In the genomic region with DNA sequence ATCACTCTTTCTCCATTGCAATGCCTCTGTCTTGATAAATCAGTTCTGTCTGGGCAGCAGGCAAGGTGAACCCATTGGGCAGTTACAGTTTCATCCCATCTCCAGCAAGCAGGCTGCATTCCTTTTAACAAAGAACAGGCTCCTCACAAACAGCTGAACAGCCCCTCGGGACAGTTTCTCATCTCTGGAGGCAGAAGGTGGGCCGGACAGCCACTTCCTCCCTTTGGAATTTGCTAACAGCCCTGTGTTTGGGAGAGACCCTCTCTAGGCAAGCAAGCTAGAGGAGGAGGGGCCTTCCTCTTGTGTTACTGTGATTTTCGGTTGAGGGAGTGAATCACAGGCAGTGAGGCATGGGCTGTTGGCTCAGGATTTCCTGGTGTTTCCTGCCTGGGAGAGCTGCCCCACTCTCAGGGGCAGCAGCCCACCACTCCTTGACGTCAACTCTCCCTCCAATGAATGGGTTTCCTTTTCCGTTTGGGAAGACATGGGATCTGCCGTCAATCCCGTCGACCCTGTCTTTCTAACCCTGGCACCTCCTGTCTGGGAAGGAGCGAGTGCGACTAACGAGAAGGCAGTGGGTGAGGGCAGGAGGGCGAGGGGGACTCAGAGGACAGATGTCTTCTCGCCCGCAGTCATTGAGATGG, we compare ENCODE assay signal across 11 cellular contexts. TPM values are rescaled to one million over a fixed set of nuclear protein-coding genes. Genes with fewer than 3 reads are reported as not detected.
DNase-seq lines count a peak whose midpoint lies in the region; ATAC-seq and TF ChIP-seq lines count a peak whose summit lies in the region.
"Had no signal": no experiment of that assay in that cellular context is flagged by ENCODE, and none has a peak within 500 bp of the region (broad histone marks: within the 10 kb centered on the region; RNA-seq: fewer than 3 reads in every experiment).

No MANE protein-coding gene starts in this region.

- peaks cover 11% of the 10 kb centered on the region for H3K79me2 ChIP-seq in mesendoderm (ENCODE audit: control insufficient read depth, insufficient read depth, low read length)

- TF ChIP-seq CTCF in left ventricle myocardium inferior (IDR thresholded peaks at IDR 0.05; ENCODE audit: borderline replicate concordance), result no peak
- no peak for TF ChIP-seq CTCF in endodermal cell (conservative IDR thresholded peaks at IDR 0.05)
- TF ChIP-seq CTCF in vagina (IDR thresholded peaks at IDR 0.05), result no peak
- no peak for TF ChIP-seq CTCF in GM13977 (IDR thresholded peaks at IDR 0.05; ENCODE audit: extremely low read depth, insufficient read depth, missing control alignments)

- H3K4me1 ChIP-seq in left ventricle myocardium inferior (peaks cover 31% of the 10 kb centered on the region), endodermal cell (ENCODE audit: control insufficient read depth, insufficient read depth, low read length) (peaks cover 18% of the 10 kb centered on the region), mesendoderm (ENCODE audit: control insufficient read depth, low read depth, low read length) (peaks cover 13% of the 10 kb centered on the region), vagina (peaks cover 22% of the 10 kb centered on the region)

- no peaks in the 10 kb centered on the region for H3K36me3 Mint-ChIP-seq in endodermal cell (ENCODE audit: low read depth)

- no peaks in the 10 kb centered on the region for H3K9me3 ChIP-seq in left ventricle myocardium inferior (replicated peaks)
- H3K9me3 ChIP-seq in endodermal cell (ENCODE audit: control insufficient read depth, low read length), result no peaks in the 10 kb centered on the region
- H3K9me3 ChIP-seq in vagina, result no peaks in the 10 kb centered on the region
- H3K9me3 ChIP-seq: adrenal gland had no signal

- H2AK5ac ChIP-seq in mesendoderm (ENCODE audit: low read length), result no peak overlapping the region

- peak overlapping the region; percentile 47 for H2BK5ac ChIP-seq in mesendoderm (ENCODE audit: low read length)

- H3K4me3 ChIP-seq in left ventricle myocardium inferior (no peak overlapping the region), endodermal cell (ENCODE audit: low read length) (no peak overlapping the region), mesendoderm (ENCODE audit: low read length) (no peak overlapping the region), vagina (no peak overlapping the region)
- H3K4me3 ChIP-seq: adrenal gland had no signal

- H3K27ac ChIP-seq in left ventricle myocardium inferior (replicated peaks), result peak overlapping the region; percentile 57
- peak overlapping the region; percentile 83 for H3K27ac ChIP-seq in endodermal cell (ENCODE audit: low read depth, low read length)
- peak overlapping the region; percentile 55 for H3K27ac ChIP-seq in mesendoderm (ENCODE audit: low read depth, low read length)
- H3K27ac ChIP-seq in vagina, result peak overlapping the region; percentile 41

- DNase-seq in left ventricle myocardium inferior (no peak), left ventricle myocardium superior (no peak), endodermal cell (peak; percentile 87), mesendoderm (peak; percentile 96), vagina (ENCODE audit: extremely low spot score in 2 of 2) (no peak), middle frontal gyrus (ENCODE audit: extremely low spot score, low spot score) (no peak), GM13977 (ENCODE audit: low spot score) (no peak)
- no peak for DNase-seq in stimulated activated CD4-positive, alpha-beta T cell treated with anti-CD3 and anti-CD28 coated beads, Interleukin-4, amount 100 ng/mL, for 4 hours
- DNase-seq: naive thymus-derived CD4-positive, alpha-beta T cell; NCI-H2029 treated with DMSO at 0.1 percent for 48 hours had no signal

- in situ Hi-C loops in GM13977 (cut with MboI; ENCODE audit: low pct_unique_long_range_greater_than_20kb, low sequenced_read_pairs, unreplicated experiment), result no loop called here

- no peaks in the 10 kb centered on the region for H3K27me3 ChIP-seq in left ventricle myocardium inferior (ENCODE audit: low read depth)
- no peaks in the 10 kb centered on the region for H3K27me3 ChIP-seq in endodermal cell (ENCODE audit: control insufficient read depth, insufficient read depth, low read length, poor library complexity, severe bottlenecking)
- no peaks in the 10 kb centered on the region for H3K27me3 ChIP-seq in mesendoderm (ENCODE audit: insufficient read depth, low read length, poor library complexity)
- no peaks in the 10 kb centered on the region for H3K27me3 ChIP-seq in vagina
- H3K27me3 ChIP-seq: adrenal gland had no signal

- no peak overlapping the region for H4K5ac ChIP-seq in mesendoderm (ENCODE audit: low read length)

- H3K9ac ChIP-seq in endodermal cell (ENCODE audit: extremely low read depth, low read length, poor library complexity, severe bottlenecking) (peak overlapping the region; percentile 42), mesendoderm (ENCODE audit: low read length) (peak overlapping the region; percentile 46)

- intact Hi-C loops in left ventricle myocardium inferior (cut with micrococcal nuclease), result no loop called here
- intact Hi-C loops in left ventricle myocardium superior (cut with micrococcal nuclease), result no loop called here
- intact Hi-C loops in vagina (cut with DNase I), result no loop called here

- no peak overlapping the region for H2BK120ac ChIP-seq in mesendoderm (ENCODE audit: low read depth, low read length)

- 49 to 68% methylated on average over 11 to 14 of the region's 14 CpGs for WGBS in endodermal cell (ENCODE audit: insufficient coverage in 1 of 2, insufficient read length in 1 of 2), 2 experiments
- WGBS in mesendoderm (ENCODE audit: extremely low coverage, insufficient coverage, low lambda C conversion rate), result no CpG with 5 or more reads among the region's 14 CpGs

- no peak overlapping the region for H3K23ac ChIP-seq in mesendoderm (ENCODE audit: low read length)

- peak overlapping the region; percentile 22 for H3K4me3 Mint-ChIP-seq in endodermal cell
- H3K4me3 Mint-ChIP-seq: naive thymus-derived CD4-positive, alpha-beta T cell had no signal

- H3K18ac ChIP-seq in mesendoderm (ENCODE audit: low read length), result peak overlapping the region; percentile 19

- peak overlapping the region; percentile 40 for H3K4ac ChIP-seq in mesendoderm (ENCODE audit: low read depth, low read length)

- no peak for TF ChIP-seq POLR2A in vagina (IDR thresholded peaks at IDR 0.05)

- no peak overlapping the region for H3K4me2 ChIP-seq in mesendoderm (ENCODE audit: low read length)

- peak overlapping the region; percentile 85 for H3K56ac ChIP-seq in mesendoderm (ENCODE audit: low read length)

- no peak for ATAC-seq in left ventricle myocardium superior
- ATAC-seq: naive thymus-derived CD4-positive, alpha-beta T cell had no signal

- H3K36me3 ChIP-seq in left ventricle myocardium inferior (no peaks in the 10 kb centered on the region), endodermal cell (ENCODE audit: control insufficient read depth, insufficient read depth, low read length) (no peaks in the 10 kb centered on the region), mesendoderm (ENCODE audit: control insufficient read depth, insufficient read depth, low read length) (no peaks in the 10 kb centered on the region), vagina (no peaks in the 10 kb centered on the region)
- H3K36me3 ChIP-seq: adrenal gland had no signal

- no peaks in the 10 kb centered on the region for H3K9me3 Mint-ChIP-seq in endodermal cell

- H3K27me3 Mint-ChIP-seq in endodermal cell (ENCODE audit: insufficient read depth), result no peaks in the 10 kb centered on the region
- H3K27me3 Mint-ChIP-seq: naive thymus-derived CD4-positive, alpha-beta T cell had no signal

- H2BK15ac ChIP-seq in mesendoderm (replicated peaks; ENCODE audit: low read depth), result no peak overlapping the region

- peak overlapping the region; percentile 85 for H3K27ac Mint-ChIP-seq in endodermal cell
- H3K27ac Mint-ChIP-seq: naive thymus-derived CD4-positive, alpha-beta T cell had no signal

- no peak overlapping the region for H4K8ac ChIP-seq in mesendoderm (ENCODE audit: low read depth, low read length)

- peaks cover 5% of the 10 kb centered on the region for H3K79me1 ChIP-seq in mesendoderm (ENCODE audit: low read length)

- peaks cover 48% of the 10 kb centered on the region for H3K4me1 Mint-ChIP-seq in endodermal cell

RNA-seq across cellular contexts. Expression of a gene that starts 3.7 kb away (rescaled TPM):
- total RNA-seq in left ventricle myocardium inferior (17.1 TPM), left ventricle myocardium superior (18.3 TPM), endodermal cell (10 to 100 TPM; 57.1 to 58.2 TPM), vagina (35.6 TPM)
- 33.1 TPM for polyA plus RNA-seq in endodermal cell (2013, experiment 1 of 2)
- 32.3 TPM for polyA plus RNA-seq in endodermal cell (2013, experiment 2 of 2)
- polyA plus RNA-seq in mesendoderm (2013, experiment 1 of 2), result 24.0 TPM
- 23.5 TPM for polyA plus RNA-seq in mesendoderm (2013, experiment 2 of 2)

RNA-seq across cellular contexts. Expression of a gene that starts 14.9 kb away (rescaled TPM):
- total RNA-seq in left ventricle myocardium inferior (9.5 TPM), left ventricle myocardium superior (11.1 TPM), endodermal cell (10 to 100 TPM; 54.2 to 75.3 TPM), vagina (173 TPM)
- 15.1 TPM for polyA plus RNA-seq in endodermal cell (2013, experiment 1 of 2)
- polyA plus RNA-seq in endodermal cell (2013, experiment 2 of 2), result 19.8 TPM
- 11.2 TPM for polyA plus RNA-seq in mesendoderm (2013, experiment 1 of 2)
- polyA plus RNA-seq in mesendoderm (2013, experiment 2 of 2), result 11.0 TPM

Comparison
In these comparisons a context has a peak if more than half of its experiments do, and no peak if none do; other contexts are left out.
1. DNase-seq: peak in endodermal cell (single experiment) and mesendoderm (single experiment); none in left ventricle myocardium inferior (single experiment), left ventricle myocardium superior (single experiment), vagina (0 of 2), middle frontal gyrus (single experiment), stimulated activated CD4-positive, alpha-beta T cell treated with anti-CD3 and anti-CD28 coated beads, Interleukin-4, amount 100 ng/mL, for 4 hours (0 of 2) and GM13977 (single experiment).
2. Peak in every context shown above with its lines, with median percentiles within 50 percentile points of each other: H3K27ac ChIP-seq.